Comparison of ENCODE assay signal across 23 cellular contexts in the genomic region with DNA sequence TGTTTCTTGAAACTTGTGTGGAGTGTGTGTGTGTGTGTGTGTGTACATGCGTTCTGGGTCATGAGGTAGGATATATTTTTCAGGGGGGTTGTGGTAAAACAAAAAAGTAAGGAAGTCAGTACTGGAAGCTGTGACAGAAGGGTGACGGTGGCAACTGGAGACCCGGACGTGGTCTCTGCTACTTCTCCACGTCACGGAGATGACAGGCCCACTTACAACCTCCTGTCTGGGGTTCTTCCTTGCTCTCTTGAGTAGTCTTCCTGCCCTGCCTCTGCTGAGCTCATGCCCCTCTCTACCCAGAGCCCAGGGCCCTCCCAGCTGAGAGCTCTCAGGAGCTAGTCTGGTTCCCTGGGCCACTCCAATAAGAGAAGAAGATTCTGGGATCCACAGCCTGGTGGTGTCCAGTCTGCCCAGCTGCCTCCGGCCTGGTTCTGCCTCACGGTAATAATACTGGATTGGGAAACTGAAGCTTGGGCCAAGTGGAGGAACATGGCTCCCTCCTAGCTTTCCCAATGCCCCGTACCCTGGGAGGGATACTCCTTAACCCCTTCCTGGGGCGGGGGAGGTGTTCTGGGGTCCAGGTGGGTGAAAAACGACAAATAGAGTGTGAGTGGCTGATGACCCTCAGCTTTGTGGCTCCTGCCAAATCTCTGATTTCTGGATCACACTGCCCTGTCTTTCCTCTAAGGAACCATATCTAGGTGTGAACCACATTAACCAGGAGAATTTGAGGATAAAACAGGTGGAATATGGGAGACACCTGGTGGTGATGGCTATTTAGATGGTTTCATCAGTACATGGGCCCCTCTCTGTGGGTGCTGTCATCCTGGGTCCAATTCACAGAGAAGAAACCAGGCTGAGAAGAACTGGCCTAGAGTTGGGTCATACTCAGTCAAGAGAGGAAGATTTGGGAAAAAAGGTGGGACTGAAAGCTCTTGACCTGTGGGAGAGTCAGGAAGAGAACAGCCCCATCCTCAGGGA. TPM values are rescaled to one million over a fixed set of nuclear protein-coding genes. Genes with fewer than 3 reads are reported as not detected.
DNase-seq lines count a peak whose midpoint lies in the region; ATAC-seq, FAIRE-seq and TF ChIP-seq lines count a peak whose summit lies in the region.
"Had no signal": no experiment of that assay in that cellular context is flagged by ENCODE, and none has a peak within 500 bp of the region (broad histone marks: within the 10 kb centered on the region; RNA-seq: fewer than 3 reads in every experiment).

No MANE protein-coding gene starts in this region.

- in situ Hi-C loops in HepG2 (cut with HindIII; ENCODE audit: extremely low pct_ligation_motif_present, low pct_unique_long_range_greater_than_20kb), result no loop called here
- in situ Hi-C loops in KBM-7 (cut with MboI; ENCODE audit: low pct_unique_long_range_greater_than_20kb, low sequenced_read_pairs), result no loop called here

- H3K9me3 ChIP-seq in HepG2 (ENCODE audit: low read length), result no peaks in the 10 kb centered on the region
- no peaks in the 10 kb centered on the region for H3K9me3 ChIP-seq in right lobe of liver
- no peaks in the 10 kb centered on the region for H3K9me3 ChIP-seq in subcutaneous abdominal adipose tissue (ENCODE audit: control insufficient read depth in 5 of 5, low read length in 5 of 5)
- H3K9me3 ChIP-seq: colonic mucosa, left lung, ovary had no signal

- H4K20me1 ChIP-seq in HepG2 (ENCODE audit: insufficient read depth, low read length), result no peaks in the 10 kb centered on the region

- BruUV-seq in HepG2 (replicated peaks; lab: Mats Ljungman, UMichigan), result no TSS peak

- FAIRE-seq in HepG2 (lab: Jason Lieb, UNC), result peak; percentile 28
- FAIRE-seq: D721Med, endothelial cell of umbilical vein, GM12892 had no signal

- peaks cover 68% of the 10 kb centered on the region for H3K4me1 ChIP-seq in HepG2 (ENCODE audit: insufficient read depth, low read length)
- peaks cover 0 to 32% (median 11%) of the 10 kb centered on the region in 4 donors for H3K4me1 ChIP-seq in right lobe of liver
- H3K4me1 ChIP-seq in subcutaneous abdominal adipose tissue (ENCODE audit: control insufficient read depth in 5 of 5, insufficient read depth in 5 of 5, low read length in 5 of 5), result peaks cover 2 to 76% (median 53%) of the 10 kb centered on the region in 5 donors

- H3K36me3 ChIP-seq in HepG2 (replicated peaks in 1 of 2; ENCODE audit: control insufficient read depth in 1 of 2, insufficient read depth in 2 of 2, low read length in 2 of 2) (no peaks in the 10 kb centered on the region), right lobe of liver (no peaks in the 10 kb centered on the region), subcutaneous abdominal adipose tissue (ENCODE audit: control insufficient read depth in 5 of 5, insufficient read depth in 5 of 5, low read length in 5 of 5) (no peaks in the 10 kb centered on the region)
- H3K36me3 ChIP-seq: colonic mucosa, left lung, ovary had no signal

- ATAC-seq in HepG2 (peak; percentile 6; the same call in 1 of the 3 replicates), right lobe of liver (no peak), HG02970 (IDR thresholded peaks at IDR 0.05; ENCODE audit: low FRiP score, unreplicated experiment) (no peak)
- ATAC-seq: left lung, Right ventricle myocardium inferior had no signal

- POLR2A ChIA-PET in HepG2 (lab: Yijun Ruan, JAX), result interaction anchor here (1.7 to 1.9 kb wide), 2 partner anchors 9 to 10 kb away, joined by 12 to 14 read pairs; no protein-coding TSS in a partner anchor

- DNase-seq in HepG2 (ENCODE audit: low spot score) (no peak), right lobe of liver (no peak), KBM-7 (peak; percentile 38), epithelial cell of esophagus (ENCODE audit: low read depth) (no peak), COLO668 (lab: John Stamatoyannopoulos, UW; ENCODE audit: unreplicated experiment) (no peak), HuH-7 (ENCODE audit: low spot score) (no peak)
- DNase-seq: activated CD4-positive, CD25-positive, alpha-beta regulatory T cell treated with anti-CD3 and anti-CD28 coated beads, Interleukin-2, amount 50 U/mL, for 72 hours; activated CD8-positive, alpha-beta memory T cell treated with anti-CD3 and anti-CD28 coated beads, Interleukin-2, amount 50 U/mL, for 48 hours; activated naive CD4-positive, alpha-beta T cell treated with Interleukin-2 at 50 U/mL for 16 hours; colonic mucosa; foreskin melanocyte; GF-D8; NCI-H1694; NCI-H2227 treated with DMSO at 0.1 percent for 48 hours; ovary; stimulated activated CD4-positive, alpha-beta T cell treated with anti-CD3 and anti-CD28 coated beads, Interleukin-2, amount 100 ng/mL, for 48 hours had no signal

- peak; percentile 62 for TF ChIP-seq CTCF in HepG2 (CRISPR knock-in tag; IDR thresholded peaks at IDR 0.05)
- TF ChIP-seq CTCF in right lobe of liver (IDR thresholded peaks at IDR 0.05), result no peak
- TF ChIP-seq CTCF in epithelial cell of esophagus (IDR thresholded peaks at IDR 0.05; ENCODE audit: insufficient read depth, low read depth, low read length, missing control alignments), result peak; percentile 7

- TF ChIP-seq RAD21 in HepG2 (CRISPR knock-in tag; IDR thresholded peaks at IDR 0.05), result no peak

- no peak overlapping the region for H3K9ac ChIP-seq in HepG2 (ENCODE audit: insufficient read depth, low read depth, low read length)
- H3K9ac ChIP-seq in subcutaneous abdominal adipose tissue (ENCODE audit: low read length in 5 of 5), result peak overlapping the region in 1 of 5 donors; percentile 38

- H3K27ac ChIP-seq in HepG2 (ENCODE audit: extremely low read length, insufficient read depth, low read length), result no peak overlapping the region
- H3K27ac ChIP-seq in right lobe of liver, result no peak overlapping the region
- peak overlapping the region; percentile 41 for H3K27ac ChIP-seq in subcutaneous abdominal adipose tissue (ENCODE audit: low read depth, low read length)
- H3K27ac ChIP-seq: colonic mucosa, ovary had no signal

- intact Hi-C loops in HepG2 (cut with micrococcal nuclease; ENCODE audit: unreplicated experiment), result loop anchor here (1.0 kb wide), 1 partner anchor 130 kb away; no protein-coding TSS in a partner anchor
- intact Hi-C loops in right lobe of liver (cut with DNase I), result no loop called here

- H3K4me3 ChIP-seq in HepG2 (replicated peaks in 1 of 3; ENCODE audit: insufficient read depth in 1 of 3, low read depth in 2 of 3, low read length in 3 of 3) (no peak overlapping the region), right lobe of liver (no peak overlapping the region), epithelial cell of esophagus (ENCODE audit: low read length) (no peak overlapping the region), subcutaneous abdominal adipose tissue (ENCODE audit: low read depth in 1 of 5, low read length in 5 of 5) (no peak overlapping the region)
- H3K4me3 ChIP-seq: colonic mucosa, left lung, ovary had no signal

- TF ChIP-seq POLR2A in HepG2 (IDR thresholded peaks at IDR 0.05; ENCODE audit: insufficient read depth in 1 of 2, low read depth in 2 of 2, low read length in 2 of 2) (no peak), right lobe of liver (IDR thresholded peaks at IDR 0.05) (no peak)

- 68% methylated on average over 10 of the region's 11 CpGs for WGBS in HepG2 (ENCODE audit: low lambda C conversion rate)
- 74% methylated on average over 2 of the region's 11 CpGs for WGBS in right lobe of liver (ENCODE audit: insufficient coverage, low coverage, low lambda C conversion rate, missing lambda C conversion rate)

- CTCF ChIA-PET in HepG2 (lab: Yijun Ruan, JAX; ENCODE audit: low intra/inter-chr PET ratio, low total read pairs), result interaction anchor here (0.7 to 1.3 kb wide), 2 partner anchors 28 to 59 kb away, joined by 3 to 4 read pairs; no protein-coding TSS in a partner anchor

- no peak overlapping the region for H2AFZ ChIP-seq in HepG2 (ENCODE audit: low read length)

- H3K4me2 ChIP-seq in HepG2 (ENCODE audit: low read depth, low read length), result no peak overlapping the region

- no peak for TF ChIP-seq EP300 in HepG2 (IDR thresholded peaks at IDR 0.05; ENCODE audit: low read depth in 2 of 2, low read length in 2 of 2)
- no peak for TF ChIP-seq EP300 in HepG2 (CRISPR knock-in tag; IDR thresholded peaks at IDR 0.05; ENCODE audit: borderline replicate concordance)

- H3K27me3 ChIP-seq in HepG2 (ENCODE audit: control insufficient read depth in 1 of 2, insufficient read depth in 2 of 2, low read length in 2 of 2), result peaks cover 2 to 29% of the 10 kb centered on the region in 2 experiments; a peak in 1 of 5 replicates
- H3K27me3 ChIP-seq in right lobe of liver, result no peaks in the 10 kb centered on the region
- H3K27me3 ChIP-seq in subcutaneous abdominal adipose tissue (ENCODE audit: control insufficient read depth in 5 of 5, insufficient read depth in 4 of 5, low read length in 5 of 5), result no peaks in the 10 kb centered on the region
- H3K27me3 ChIP-seq: colonic mucosa, left lung, ovary had no signal

- H3K79me2 ChIP-seq in HepG2 (ENCODE audit: insufficient read depth, low read length), result no peaks in the 10 kb centered on the region

TF ChIP-seq in HepG2, 621 proteins besides CTCF, POLR2A, EP300 and RAD21 (continues in another document):
- TF ChIP-seq ZNF501 (CRISPR knock-in tag; IDR thresholded peaks at IDR 0.05), result peak; percentile 76; the same call in 1 of the 2 replicates

RNA-seq across cellular contexts. Expression of a gene that starts 27.2 kb away (rescaled TPM):
- total RNA-seq in HepG2 (2016; rRNA removed; fragmentation: Illumina TruSeq; extraction: Trizol) (34.1 and 68.1 TPM in 2 replicates), right lobe of liver (100 to 1,000 TPM in 5 of 6 experiments, 10 to 100 TPM in 1; 91.3 to 571 (median 132) TPM)
- 13.4 and 14.2 TPM in 2 replicates for total RNA-seq in HepG2 (2016; cell fraction: cytosol; rRNA removed; fragmentation: Illumina TruSeq; extraction: Trizol; ENCODE audit: low read depth)
- total RNA-seq in HepG2 (2016; cell fraction: insoluble cytoplasmic fraction; rRNA removed; fragmentation: Illumina TruSeq; extraction: Trizol), result 26.8 and 72.7 TPM in 2 replicates
- 33.1 and 34.4 TPM in 2 replicates for total RNA-seq in HepG2 (2016; cell fraction: membrane; rRNA removed; fragmentation: Illumina TruSeq; extraction: Trizol)
- 81.5 and 95.8 TPM in 2 replicates for total RNA-seq in HepG2 (2016; cell fraction: nucleus; rRNA removed; fragmentation: Illumina TruSeq; extraction: Trizol)
- 629 and 1,104 TPM in 2 replicates for polyA plus RNA-seq in HepG2 (2011; rRNA removed)
- polyA plus RNA-seq in HepG2 (2011; cell fraction: cytosol; rRNA removed), result 292 and 298 TPM in 2 replicates
- polyA plus RNA-seq in HepG2 (2011; cell fraction: nucleus; rRNA removed), result 3,652 and 4,474 TPM in 2 replicates
- polyA plus RNA-seq in HepG2 (2012), result 463 and 546 TPM in 2 replicates
- 9.2 and 10.7 TPM in 2 replicates for polyA plus RNA-seq in HepG2 (2016; cell fraction: cytosol; fragmentation: Illumina TruSeq; extraction: Trizol; ENCODE audit: low read depth)
- 34.1 and 41.6 TPM in 2 replicates for polyA plus RNA-seq in HepG2 (2016; cell fraction: insoluble cytoplasmic fraction; fragmentation: Illumina TruSeq; extraction: Trizol; ENCODE audit: low read depth)
- polyA plus RNA-seq in HepG2 (2016; cell fraction: membrane; fragmentation: Illumina TruSeq; extraction: Trizol; ENCODE audit: low read depth), result 24.8 and 25.3 TPM in 2 replicates
- polyA plus RNA-seq in HepG2 (2016; cell fraction: nucleus; fragmentation: Illumina TruSeq; extraction: Trizol; ENCODE audit: insufficient read depth, low read depth), result 253 and 267 TPM in 2 replicates
- 238 and 645 TPM in 2 replicates for polyA minus RNA-seq in HepG2 (2011; rRNA and poly(A)+ RNA removed; ENCODE audit: low replicate concordance)
- polyA minus RNA-seq in HepG2 (2011; cell fraction: cytosol; rRNA and poly(A)+ RNA removed), result 122 and 136 TPM in 2 replicates
- polyA minus RNA-seq in HepG2 (2011; cell fraction: nucleus; rRNA and poly(A)+ RNA removed), result 312 and 405 TPM in 2 replicates

Comparison
In these comparisons a context has a peak if more than half of its experiments do, and no peak if none do; other contexts are left out.
1. CTCF ChIP-seq: peak in HepG2 (single experiment) and epithelial cell of esophagus (single experiment); none in right lobe of liver (0 of 4).